8 cellular contexts compared by ENCODE assay signal in the genomic region with DNA sequence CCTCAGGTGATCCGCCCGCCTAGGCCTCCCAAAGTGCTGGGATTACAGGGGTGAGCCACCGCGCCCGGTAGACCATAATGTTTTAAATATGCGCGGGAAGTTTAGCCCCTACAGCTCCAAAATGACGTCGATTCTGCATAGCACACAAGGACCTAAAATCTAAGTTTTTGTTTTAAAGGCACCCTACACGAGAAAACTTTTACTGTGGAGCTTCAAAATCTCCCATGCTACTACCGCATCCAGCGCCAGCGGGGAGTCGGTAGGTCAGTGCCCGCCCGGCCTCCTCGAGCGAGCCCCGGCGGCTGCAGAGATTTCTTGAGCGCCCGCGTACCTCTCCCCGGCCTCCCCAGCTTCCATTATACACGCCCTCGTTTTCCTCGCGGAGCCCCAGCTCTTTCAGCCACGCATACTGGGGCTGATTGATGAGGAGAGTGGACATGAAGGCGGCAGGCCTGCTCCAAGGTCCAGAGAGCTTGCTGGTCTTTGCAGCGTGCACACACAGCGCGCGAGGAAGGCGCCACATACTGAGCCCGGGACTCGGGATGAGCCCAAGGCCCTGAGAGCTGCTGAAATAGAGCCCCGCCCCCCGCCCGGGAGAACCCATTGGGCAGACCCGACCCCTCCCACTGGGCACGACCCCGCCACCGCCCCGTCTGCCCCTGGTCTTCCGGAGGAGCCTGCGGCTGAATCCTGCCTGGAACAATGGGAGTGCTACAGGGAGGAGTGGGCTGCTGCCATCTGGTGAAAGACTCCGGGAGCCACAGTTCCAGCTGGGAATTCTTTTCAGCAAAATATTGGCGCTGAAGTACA. TPM values are rescaled to one million over a fixed set of nuclear protein-coding genes. Genes with fewer than 3 reads are reported as not detected.
A peak's percentile ranks its signal among the peaks of the same experiment; 100 is the strongest.
DNase-seq lines count a peak whose midpoint lies in the region; ATAC-seq and TF ChIP-seq lines count a peak whose summit lies in the region.

Gene ALDH7A1, minus strand, starts transcription at position 544 of the 810 bp plus-strand sequence. Its CDS starts 21 bp downstream, at position 523.

- no peak for TF ChIP-seq CTCF in GM12865 (IDR thresholded peaks at IDR 0.05; ENCODE audit: insufficient read depth, low read depth, low read length, missing control alignments)
- TF ChIP-seq CTCF in WTC11 (IDR thresholded peaks at IDR 0.05), result no peak

- POLR2A ChIA-PET in WTC11 (lab: Charles Lee), result interaction anchor here (0.6 to 2.2 kb wide), 11 partner anchors 8 to 252 kb away, joined by 3 to 17 read pairs (median 4); partner anchors contain the start of genes GRAMD2B and LMNB1

- CTCF ChIA-PET in WTC11 (lab: Charles Lee), result interaction anchor here (0.6 to 1.4 kb wide), 15 partner anchors 8 to 705 kb away, joined by 3 to 6 read pairs (median 4); no protein-coding TSS in a partner anchor

- ATAC-seq in HG02588 (IDR thresholded peaks at IDR 0.05; ENCODE audit: unreplicated experiment), result peak; percentile 87
- peak; percentile 88 for ATAC-seq in WTC11

- H3K4me3 Mint-ChIP-seq in WTC11, result peak within 1 kb of the TSS; percentile 91

- H3K4me1 Mint-ChIP-seq in WTC11, result peaks cover 47% of the 10 kb centered on the region

- peaks cover 23% of the 10 kb centered on the region for H3K36me3 Mint-ChIP-seq in WTC11

- H3K27ac Mint-ChIP-seq in WTC11, result peak within 1 kb of the TSS; percentile 98

- H3K27me3 Mint-ChIP-seq in WTC11 (ENCODE audit: low read depth), result no peaks in the 10 kb centered on the region

- H3K4me3 ChIP-seq in GM12865 (ENCODE audit: low read depth, low read length), result peak within 1 kb of the TSS; percentile 51

- DNase-seq in GM12865 (ENCODE audit: low read depth) (peak; percentile 66), NCI-H2081 (lab: John Stamatoyannopoulos, UW) (peak; percentile 91 to 92), WTC11 (ENCODE audit: low spot score) (peak; percentile 98), dedifferentiated amniotic fluid mesenchymal stem cell (ENCODE audit: extremely low spot score) (peak; percentile 88), kidney glomerular epithelial cell (lab: John Stamatoyannopoulos, UW) (peak; percentile 92), KG1 (lab: John Stamatoyannopoulos, UW) (no peak)
- peak; percentile 12 to 36 for DNase-seq in stimulated activated CD4-positive, alpha-beta T cell treated with anti-CD3 and anti-CD28 coated beads, Interleukin-12 subunit alpha, Interleukin-12 subunit beta, amount 100 ng/mL, for 24 hours (ENCODE audit: low read depth in 2 of 2)

- H3K9me3 Mint-ChIP-seq in WTC11, result peaks cover 3% of the 10 kb centered on the region; the same call in 1 of the 2 replicates

TF ChIP-seq in WTC11, 78 proteins besides CTCF, POLR2A, EP300 and RAD21 (continues in another document):
- TF ChIP-seq JUN (CRISPR knock-in tag; IDR thresholded peaks at IDR 0.05) (0 out of 2 replicates have a peak, but pooled peaks have one; percentile 22), ZNF138 (CRISPR knock-in tag; conservative IDR thresholded peaks at IDR 0.05) (no peak), ZBTB43 (CRISPR knock-in tag; IDR thresholded peaks at IDR 0.05) (0 out of 2 replicates have a peak, but pooled peaks have one; percentile 15), ESRRA (CRISPR knock-in tag; IDR thresholded peaks at IDR 0.05; ENCODE audit: borderline replicate concordance) (no peak), ZNF416 (CRISPR knock-in tag; IDR thresholded peaks at IDR 0.05) (no peak), NFE2L1 (CRISPR knock-in tag; IDR thresholded peaks at IDR 0.05) (0 out of 2 replicates have a peak, but pooled peaks have one; percentile 17), JAZF1 (CRISPR knock-in tag; IDR thresholded peaks at IDR 0.05) (no peak), NFYB (CRISPR knock-in tag; conservative IDR thresholded peaks at IDR 0.05; ENCODE audit: low read depth) (peak; percentile 44), ARID4B (CRISPR knock-in tag; IDR thresholded peaks at IDR 0.05; ENCODE audit: borderline replicate concordance) (peak; percentile 33; the same call in 1 of the 2 replicates), IRF2 (CRISPR knock-in tag; IDR thresholded peaks at IDR 0.05; ENCODE audit: borderline replicate concordance, low read depth) (no peak), CBFB (CRISPR knock-in tag; IDR thresholded peaks at IDR 0.05; ENCODE audit: low read depth) (0 out of 2 replicates have a peak, but pooled peaks have one; percentile 32), ZMAT4 (CRISPR knock-in tag; IDR thresholded peaks at IDR 0.05) (no peak), CREB1 (CRISPR knock-in tag; IDR thresholded peaks at IDR 0.05) (no peak), ATF6 (CRISPR knock-in tag; IDR thresholded peaks at IDR 0.05) (peak; percentile 13; the same call in 1 of the 2 replicates), ATF3 (CRISPR knock-in tag; conservative IDR thresholded peaks at IDR 0.05) (no peak), FOXP1 (CRISPR knock-in tag; IDR thresholded peaks at IDR 0.05; ENCODE audit: borderline replicate concordance) (peak; percentile 67; the same call in 1 of the 2 replicates)
- TF ChIP-seq, protein P1, sequence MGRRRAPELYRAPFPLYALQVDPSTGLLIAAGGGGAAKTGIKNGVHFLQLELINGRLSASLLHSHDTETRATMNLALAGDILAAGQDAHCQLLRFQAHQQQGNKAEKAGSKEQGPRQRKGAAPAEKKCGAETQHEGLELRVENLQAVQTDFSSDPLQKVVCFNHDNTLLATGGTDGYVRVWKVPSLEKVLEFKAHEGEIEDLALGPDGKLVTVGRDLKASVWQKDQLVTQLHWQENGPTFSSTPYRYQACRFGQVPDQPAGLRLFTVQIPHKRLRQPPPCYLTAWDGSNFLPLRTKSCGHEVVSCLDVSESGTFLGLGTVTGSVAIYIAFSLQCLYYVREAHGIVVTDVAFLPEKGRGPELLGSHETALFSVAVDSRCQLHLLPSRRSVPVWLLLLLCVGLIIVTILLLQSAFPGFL (CRISPR knock-in tag; IDR thresholded peaks at IDR 0.05; ENCODE audit: borderline replicate concordance), result no peak

RNA-seq across cellular contexts. Expression of gene ALDH7A1, which starts in this region (rescaled TPM):
- total RNA-seq in WTC11 (2021), result 176 to 178 TPM (median 177 TPM) in 3 replicates
